In the genomic region with DNA sequence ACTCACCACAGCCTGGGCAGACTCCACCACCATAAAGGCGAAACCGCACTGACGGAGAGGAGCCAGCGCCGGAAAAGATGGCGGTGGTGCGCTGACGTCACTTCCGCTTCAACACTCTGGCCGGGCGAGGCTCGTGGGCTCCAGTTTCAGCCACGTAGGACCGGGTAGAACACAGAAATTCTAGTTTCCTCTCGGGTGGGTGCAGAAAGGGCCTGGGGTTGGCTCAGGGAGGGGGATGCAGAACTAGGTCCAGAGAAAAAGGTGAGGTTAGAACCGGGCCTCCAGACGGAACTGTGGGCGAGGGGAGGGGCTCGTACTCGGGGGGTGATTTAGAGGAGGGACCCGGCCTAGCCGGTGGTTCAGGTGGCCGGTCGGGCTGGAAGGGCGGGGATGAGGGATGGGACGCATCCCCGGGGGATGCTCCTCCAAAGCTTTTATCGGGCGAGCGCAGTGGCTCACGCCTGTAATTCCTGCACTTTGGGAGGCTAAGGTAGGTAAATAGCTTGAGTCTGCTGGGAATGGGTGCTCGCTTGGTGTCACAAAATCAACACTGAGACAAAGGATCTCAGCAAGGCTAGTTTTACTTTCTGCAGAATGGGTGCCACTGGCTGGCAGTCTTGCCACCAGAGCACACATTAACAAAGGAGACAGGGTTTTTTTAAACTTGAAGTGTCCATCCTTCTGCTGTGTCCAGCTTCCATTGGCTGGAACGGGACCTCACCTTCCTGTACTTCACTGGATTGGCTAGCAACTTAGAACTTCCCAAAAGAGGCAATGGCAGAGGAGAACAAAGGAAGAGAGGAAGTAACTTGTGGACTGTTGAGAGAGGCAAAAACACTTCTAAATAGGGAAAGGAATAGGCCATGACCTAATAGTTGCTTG, we compare ENCODE assay signal across 8 cellular contexts. TPM values are rescaled to one million over a fixed set of nuclear protein-coding genes. Genes with fewer than 3 reads are reported as not detected.
DNase-seq lines count a peak whose midpoint lies in the region; ATAC-seq and TF ChIP-seq lines count a peak whose summit lies in the region.

A gene (minus strand): TSS at position 77 of the 882 bp plus-strand sequence. CDS start 1,776 bp downstream, outside the sequence.

- peak within 1 kb of the TSS; percentile 99 to 100 (median 100) for H3K27ac Mint-ChIP-seq in brain

- peaks cover 46% of the 10 kb centered on the region for H3K4me1 Mint-ChIP-seq in brain

- H3K9me3 Mint-ChIP-seq in brain = peaks cover 0 to 3% (median 0%) of the 10 kb centered on the region in 5 experiments

- DNase-seq in NCI-H2107 treated with DMSO at 0.1 percent for 48 hours (lab: John Stamatoyannopoulos, UW; ENCODE audit: unreplicated experiment) (peak; percentile 44), UCSD-AML1 (lab: John Stamatoyannopoulos, UW; ENCODE audit: unreplicated experiment) (peak; percentile 78), skeletal muscle cell (ENCODE audit: low read depth) (peak; percentile 57)

- ATAC-seq in GM18498 (IDR thresholded peaks at IDR 0.05; ENCODE audit: unreplicated experiment) (peak; percentile 84), HG02981 (IDR thresholded peaks at IDR 0.05; ENCODE audit: unreplicated experiment) (peak; percentile 81), HG03469 (IDR thresholded peaks at IDR 0.05; ENCODE audit: unreplicated experiment) (no peak)

- TF ChIP-seq CTCF in brain (conservative IDR thresholded peaks at IDR 0.05) = no peak

- peaks cover 32% of the 10 kb centered on the region for H3K36me3 Mint-ChIP-seq in brain

- H3K4me3 ChIP-seq in iPS-11a (ENCODE audit: low read depth, low read length) (peak within 1 kb of the TSS; percentile 97), skeletal muscle cell (ENCODE audit: low read depth, low read length) (peak within 1 kb of the TSS; percentile 82)

- peaks cover 7% of the 10 kb centered on the region for H3K27me3 Mint-ChIP-seq in brain

- peak within 1 kb of the TSS; percentile 95 to 99 (median 99) for H3K4me3 Mint-ChIP-seq in brain

RNA-seq across cellular contexts. Expression of the gene that starts here (rescaled TPM):
- polyA plus RNA-seq in brain (ENCODE audit: insufficient read depth, low read depth, low replicate concordance) = 18.5 TPM
